Comparison of ENCODE assay signal across 10 cellular contexts in genomic region chr20:48681882-48682426, GRCh38.
DNase-seq lines count a peak whose midpoint lies in the region; ATAC-seq, FAIRE-seq and TF ChIP-seq lines count a peak whose summit lies in the region.
"Had no signal": no experiment of that assay in that cellular context is flagged by ENCODE, and none has a peak within 500 bp of the region (broad histone marks: within the 10 kb centered on the region; RNA-seq: fewer than 3 reads in every experiment).

No MANE protein-coding gene starts in this region.

- H3K9ac ChIP-seq in HUES6 (ENCODE audit: low read length): peak overlapping the region; percentile 26
- no peak overlapping the region for H3K9ac ChIP-seq in K562 (ENCODE audit: insufficient read depth in 1 of 2, low read depth in 2 of 2, low read length in 2 of 2)

- WGBS in K562 (ENCODE audit: insufficient coverage, low coverage, missing lambda C conversion rate): 42% methylated on average over 6 of the region's 6 CpGs

- intact Hi-C loops in K562 (cut with micrococcal nuclease) (no loop called here), lower lobe of right lung (cut with DNase I) (no loop called here)

- no peak for TF ChIP-seq POLR2A in K562 (conservative IDR thresholded peaks at IDR 0.05)

- no peak overlapping the region for H2AFZ ChIP-seq in K562 (ENCODE audit: low read depth, low read length)

- no peak for ATAC-seq in K562
- ATAC-seq in lower lobe of right lung: no peak
- ATAC-seq: stimulated activated effector memory CD8-positive, alpha-beta T cell treated with anti-CD3 and anti-CD28 coated beads, Interleukin-12 subunit alpha, Interleukin-12 subunit beta, amount 100 ng/mL, for 72 hours had no signal

- H3K27ac ChIP-seq in HUES6 (ENCODE audit: low read depth, low read length): no peak overlapping the region
- no peak overlapping the region for H3K27ac ChIP-seq in K562 (ENCODE audit: extremely low read depth, low read depth, low read length)
- H3K27ac ChIP-seq in lower lobe of right lung: peak overlapping the region; percentile 62
- peak overlapping the region; percentile 78 for H3K27ac ChIP-seq in temporal lobe (ENCODE audit: low read depth, low read length)
- H3K27ac ChIP-seq: SJSA1 had no signal

- DNase-seq in K562 (ENCODE audit: extremely low read depth in 1 of 4, low spot score in 3 of 4) (no peak), lower lobe of right lung (peak; percentile 2), urothelium cell line (ENCODE audit: low spot score) (no peak), KG1 (lab: John Stamatoyannopoulos, UW) (no peak), HTR-8/SVneo (ENCODE audit: insufficient read length, low spot score) (no peak)
- DNase-seq: stimulated activated CD4-positive, alpha-beta T cell treated with anti-CD3 and anti-CD28 coated beads, Interleukin-2, amount 100 ng/mL, for 48 hours had no signal

- H3K79me2 ChIP-seq in K562 (ENCODE audit: control insufficient read depth, insufficient read depth, low read length): no peaks in the 10 kb centered on the region

- TF ChIP-seq CTCF in K562 (IDR thresholded peaks at IDR 0.05 in 2 of 3, conservative IDR thresholded peaks at IDR 0.05 in 1 of 3; ENCODE audit: insufficient read depth in 2 of 3, low read depth in 1 of 3, low read length in 3 of 3): no peak
- no peak for TF ChIP-seq CTCF in lower lobe of right lung (IDR thresholded peaks at IDR 0.05)

- in situ Hi-C loops in K562 (cut with MboI): no loop called here

- H3K27me3 ChIP-seq in HUES6 (ENCODE audit: control insufficient read depth, insufficient read depth, low read length) (no peaks in the 10 kb centered on the region), K562 (ENCODE audit: control insufficient read depth in 2 of 2, insufficient read depth in 2 of 2, low read length in 2 of 2) (no peaks in the 10 kb centered on the region; a peak in 1 of 5 replicates), lower lobe of right lung (ENCODE audit: low read depth) (no peaks in the 10 kb centered on the region)
- H3K27me3 ChIP-seq: SJSA1 had no signal

- no peak for TF ChIP-seq RAD21 in K562 (CRISPR knock-in tag; conservative IDR thresholded peaks at IDR 0.05 in 1 of 2, IDR thresholded peaks at IDR 0.05 in 1 of 2)

- TF ChIP-seq EP300 in K562 (IDR thresholded peaks at IDR 0.05; ENCODE audit: low read length): no peak

- H3K4me1 ChIP-seq in HUES6 (ENCODE audit: control insufficient read depth, insufficient read depth, low read length) (peaks cover 54% of the 10 kb centered on the region), K562 (replicated peaks in 1 of 2; ENCODE audit: control insufficient read depth in 2 of 2, insufficient read depth in 2 of 2, low read length in 2 of 2) (peaks cover 21 to 30% of the 10 kb centered on the region in 2 experiments), lower lobe of right lung (peaks cover 54% of the 10 kb centered on the region)

- no TSS peak for BruUV-seq in K562 (replicated peaks; lab: Mats Ljungman, UMichigan)

- no peaks in the 10 kb centered on the region; the same call in 1 of the 2 replicates for H3K36me3 ChIP-seq in HUES6 (ENCODE audit: control insufficient read depth, insufficient read depth, low read length)
- peaks cover 2% of the 10 kb centered on the region; the same call in 1 of the 3 replicates for H3K36me3 ChIP-seq in K562 (ENCODE audit: control insufficient read depth, insufficient read depth, low read length)
- H3K36me3 ChIP-seq in lower lobe of right lung: peaks cover 44% of the 10 kb centered on the region

- H3K4me2 ChIP-seq in K562 (ENCODE audit: insufficient read depth, low read length): no peak overlapping the region

- POLR2A ChIA-PET in K562 (lab: Yijun Ruan, JAX): interaction anchor here (0.6 kb wide), 3 partner anchors 15 to 274 kb away, joined by 3 read pairs; no protein-coding TSS in a partner anchor

- H3K4me3 ChIP-seq in HUES6 (ENCODE audit: low read depth, low read length) (no peak overlapping the region), K562 (no peak overlapping the region), lower lobe of right lung (no peak overlapping the region)
- H3K4me3 ChIP-seq: SJSA1 had no signal

- H3K9me3 ChIP-seq in HUES6 (ENCODE audit: control insufficient read depth, insufficient read depth, low read depth, low read length): no peaks in the 10 kb centered on the region
- no peaks in the 10 kb centered on the region for H3K9me3 ChIP-seq in K562 (replicated peaks; ENCODE audit: control insufficient read depth, insufficient read depth, low read depth, low read length)
- no peaks in the 10 kb centered on the region for H3K9me3 ChIP-seq in lower lobe of right lung
- H3K9me3 ChIP-seq: SJSA1 had no signal

- H3K9me1 ChIP-seq in K562 (ENCODE audit: control insufficient read depth, insufficient read depth, low read length): no peaks in the 10 kb centered on the region

- H4K20me1 ChIP-seq in K562 (replicated peaks; ENCODE audit: control insufficient read depth, insufficient read depth, low read length): peaks cover 28% of the 10 kb centered on the region

- FAIRE-seq in K562 (lab: Jason Lieb, UNC): no peak
- no peak for FAIRE-seq in urothelium cell line (lab: Jason Lieb, UNC)
- FAIRE-seq in HTR-8/SVneo (lab: Jason Lieb, UNC): no peak

- CTCF ChIA-PET in K562 (lab: Yijun Ruan, JAX; ENCODE audit: low intra/inter-chr PET ratio): no interaction called here

TF ChIP-seq in K562, 482 proteins besides CTCF, POLR2A, EP300 and RAD21:
- TF ChIP-seq FOXJ2 (tag; IDR thresholded peaks at IDR 0.05): no peak
- TF ChIP-seq ZNF696 (CRISPR knock-in tag; conservative IDR thresholded peaks at IDR 0.05): no peak
- peak; percentile 87 for TF ChIP-seq ZFP36 (IDR thresholded peaks at IDR 0.05; ENCODE audit: low read depth, low read length, partially characterized antibody)
- peak; percentile 50 for TF ChIP-seq RBM25 (IDR thresholded peaks at IDR 0.05; ENCODE audit: low read depth, low read length, severe bottlenecking)

Comparison
In these comparisons a context has a peak if more than half of its experiments do, and no peak if none do; other contexts are left out.
1. H3K27ac ChIP-seq: peak in lower lobe of right lung (single experiment) and temporal lobe (single experiment); none in HUES6 (single experiment) and K562 (single experiment).